1 cellular context compared by ENCODE assay signal in genomic region chr4:180674629-180675367, GRCh38.
TF ChIP-seq lines count a peak whose summit lies in the region.

No MANE protein-coding gene starts in this region.

TF ChIP-seq in GM23338, 12 proteins besides CTCF, POLR2A, EP300 and RAD21 (continued from another document):
- TF ChIP-seq ZNF462 (CRISPR knock-in tag; IDR thresholded peaks at IDR 0.05) (no peak), CREB1 (CRISPR knock-in tag; IDR thresholded peaks at IDR 0.05; ENCODE audit: low read depth) (no peak), ETS1 (IDR thresholded peaks at IDR 0.05) (no peak), POLR2AphosphoS5 (IDR thresholded peaks at IDR 0.05; ENCODE audit: low read depth) (no peak), EZH2phosphoT487 (IDR thresholded peaks at IDR 0.05; ENCODE audit: unreplicated experiment) (no peak), ZNF114 (CRISPR knock-in tag; IDR thresholded peaks at IDR 0.05) (no peak), NANOG (IDR thresholded peaks at IDR 0.05; ENCODE audit: borderline replicate concordance) (no peak), ZNF331 (CRISPR knock-in tag; IDR thresholded peaks at IDR 0.05; ENCODE audit: low read depth) (no peak), EZH2 (IDR thresholded peaks at IDR 0.05; ENCODE audit: low read depth, unreplicated experiment) (no peak), STAT1 (IDR thresholded peaks at IDR 0.05; ENCODE audit: unreplicated experiment) (no peak)
